Comparison of ENCODE assay signal across 8 cellular contexts in genomic region chr1:40531381-40532061, GRCh38. TPM values are rescaled to one million over a fixed set of nuclear protein-coding genes. Genes with fewer than 3 reads are reported as not detected.
DNase-seq lines count a peak whose midpoint lies in the region; ATAC-seq, FAIRE-seq and TF ChIP-seq lines count a peak whose summit lies in the region.

ZNF684 (plus strand) TSS chr1:40531637; CDS start chr1:40533167, 1,530 bp downstream.

- H3K27me3 ChIP-seq in OCI-LY1 (ENCODE audit: insufficient read depth, low read length) = no peaks in the 10 kb centered on the region

- H3K36me3 ChIP-seq in OCI-LY1 (ENCODE audit: insufficient read depth, low read length) = peaks cover 15% of the 10 kb centered on the region
- no peaks in the 10 kb centered on the region for H3K36me3 ChIP-seq in mucosa of descending colon (ENCODE audit: low read depth)

- peak within 1 kb of the TSS; percentile 76 for H3K4me3 ChIP-seq in OCI-LY1 (ENCODE audit: low read depth, low read length, poor library complexity, severe bottlenecking)
- peak within 1 kb of the TSS; percentile 81 for H3K4me3 ChIP-seq in epithelial cell of esophagus (ENCODE audit: low read length)
- H3K4me3 ChIP-seq in mucosa of descending colon = peak within 1 kb of the TSS; percentile 24

- intact Hi-C loops in mucosa of descending colon (cut with DNase I, micrococcal nuclease) = no loop called here

- no peaks in the 10 kb centered on the region for H3F3A ChIP-seq in OCI-LY1 (ENCODE audit: insufficient read depth, low read length)

- H4K20me1 ChIP-seq in OCI-LY1 (ENCODE audit: insufficient read depth, low read length) = no peaks in the 10 kb centered on the region

- peak; percentile 21 for FAIRE-seq in D721Med (lab: Jason Lieb, UNC)

- H3K27ac ChIP-seq in OCI-LY1 (ENCODE audit: low read depth, low read length, poor library complexity, severe bottlenecking) = peak within 1 kb of the TSS; percentile 14

- ATAC-seq in GM21515 (IDR thresholded peaks at IDR 0.05; ENCODE audit: unreplicated experiment) (peak; percentile 95), mucosa of descending colon (peak; percentile 99)

- peak within 1 kb of the TSS; percentile 90 for H2AFZ ChIP-seq in OCI-LY1 (ENCODE audit: low read length)

- H3K4me2 ChIP-seq in OCI-LY1 (ENCODE audit: low read length) = peak within 1 kb of the TSS; percentile 86

- H3K79me2 ChIP-seq in OCI-LY1 (ENCODE audit: insufficient read depth, low read length) = no peaks in the 10 kb centered on the region

- H3K9me2 ChIP-seq in OCI-LY1 (ENCODE audit: low read depth, low read length) = no peaks in the 10 kb centered on the region

- H3K9me3 ChIP-seq in OCI-LY1 (ENCODE audit: low read length) (peaks cover 2% of the 10 kb centered on the region; the same call in 1 of the 2 replicates), mucosa of descending colon (no peaks in the 10 kb centered on the region)

- H3K4me1 ChIP-seq in OCI-LY1 (ENCODE audit: insufficient read depth, low read length, severe bottlenecking) = peaks cover 21% of the 10 kb centered on the region
- H3K4me1 ChIP-seq in mucosa of descending colon (ENCODE audit: low read depth) = peaks cover 6% of the 10 kb centered on the region

- peak; percentile 76 for DNase-seq in D721Med (ENCODE audit: insufficient read length, low spot score)
- DNase-seq in HuH-7 (ENCODE audit: low spot score) = peak; percentile 85
- peak; percentile 67 for DNase-seq in activated T-cell treated with anti-CD3 and anti-CD28 coated beads for 1 hour (ENCODE audit: low read depth)
- DNase-seq in epithelial cell of esophagus (ENCODE audit: low read depth) = peak; percentile 98
- DNase-seq in mucosa of descending colon = peak; percentile 87 to 92 (median 90)
- peak; percentile 47 to 71 for DNase-seq in stimulated activated CD8-positive, alpha-beta memory T cell treated with anti-CD3 and anti-CD28 coated beads, Interleukin-4, amount 100 ng/mL, for 1 hour (ENCODE audit: low read depth in 2 of 2, low spot score in 1 of 2)

- TF ChIP-seq CTCF in D721Med (IDR thresholded peaks at IDR 0.05; ENCODE audit: insufficient read depth, missing control alignments) (no peak), OCI-LY1 (IDR thresholded peaks at IDR 0.05; ENCODE audit: low read length) (no peak), epithelial cell of esophagus (IDR thresholded peaks at IDR 0.05; ENCODE audit: insufficient read depth, low read depth, low read length, missing control alignments) (no peak), mucosa of descending colon (IDR thresholded peaks at IDR 0.05) (no peak)

- peak within 1 kb of the TSS; percentile 66 for H3K9ac ChIP-seq in OCI-LY1 (ENCODE audit: low read length)

RNA-seq across cellular contexts. Expression of gene ZNF684, which starts in this region (rescaled TPM):
- total RNA-seq in mucosa of descending colon = 1 to 10 TPM; 5.1 to 6.7 (median 6.1) TPM

Comparison
In these comparisons a context has a peak if more than half of its experiments do, and no peak if none do; other contexts are left out.
1. Peak in every context shown above with its lines: DNase-seq, ATAC-seq, H3K4me3 ChIP-seq and H3K27ac ChIP-seq.
2. H3K4me3 ChIP-seq: peak in every context shown above with its lines; median percentile 81 in epithelial cell of esophagus; 76 in OCI-LY1; 24 in mucosa of descending colon.